ENCODE assay signal across 1 cellular context in the genomic region with DNA sequence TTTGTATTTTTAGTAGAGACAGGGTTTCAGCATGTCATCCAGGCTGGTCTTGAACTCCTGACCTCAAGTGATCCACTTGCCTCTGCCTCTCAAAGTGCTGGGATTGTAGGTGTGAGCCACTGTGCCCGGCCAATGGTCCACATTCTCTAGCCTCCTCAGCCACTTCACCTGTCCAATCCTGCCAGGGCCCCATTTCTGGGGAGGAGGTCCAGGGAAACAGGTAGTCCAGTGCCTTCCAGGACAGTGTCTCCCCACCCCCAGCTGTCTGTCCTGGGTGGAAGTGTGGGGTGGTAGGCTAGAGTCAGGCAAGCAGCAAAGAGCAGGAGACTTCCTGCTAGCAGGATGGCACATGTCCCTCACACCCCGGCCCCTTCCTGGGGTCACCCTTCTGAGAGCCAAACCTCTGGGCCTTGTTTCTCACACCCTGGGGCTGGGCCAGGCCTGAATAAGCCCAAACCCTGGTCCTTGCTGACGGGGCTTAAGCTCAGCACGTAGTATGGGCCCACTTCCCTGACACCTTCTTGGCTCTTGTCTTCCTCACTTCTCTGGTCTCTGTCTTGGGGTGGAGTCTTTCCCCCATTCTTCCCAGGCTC.
TF ChIP-seq lines count a peak whose summit lies in the region.

No MANE protein-coding gene starts in this region.

TF ChIP-seq in endothelial cell of umbilical vein, 7 proteins besides CTCF, POLR2A, EP300 and RAD21:
- TF ChIP-seq GATA2 (IDR thresholded peaks at IDR 0.05; ENCODE audit: insufficient read depth, insufficient read length, low read depth, low read length), result no peak
- no peak for TF ChIP-seq POLR2AphosphoS5 (IDR thresholded peaks at IDR 0.05; ENCODE audit: insufficient read depth, low read depth, low read length)
- no peak for TF ChIP-seq JUN (IDR thresholded peaks at IDR 0.05; ENCODE audit: borderline replicate concordance, insufficient read depth, insufficient read length, low read depth)
- no peak for TF ChIP-seq FOS (IDR thresholded peaks at IDR 0.05; ENCODE audit: borderline replicate concordance, insufficient read depth, low read length)
- no peak for TF ChIP-seq EZH2 (IDR thresholded peaks at IDR 0.05; ENCODE audit: borderline replicate concordance, low read depth, low read length, severe bottlenecking)
- TF ChIP-seq MYC (IDR thresholded peaks at IDR 0.05; ENCODE audit: low read depth, low read length), result no peak
TF ChIP-seq in endothelial cell of umbilical vein: peak in this region for 0.
